ENCODE assay signal across 14 cellular contexts in the genomic region with DNA sequence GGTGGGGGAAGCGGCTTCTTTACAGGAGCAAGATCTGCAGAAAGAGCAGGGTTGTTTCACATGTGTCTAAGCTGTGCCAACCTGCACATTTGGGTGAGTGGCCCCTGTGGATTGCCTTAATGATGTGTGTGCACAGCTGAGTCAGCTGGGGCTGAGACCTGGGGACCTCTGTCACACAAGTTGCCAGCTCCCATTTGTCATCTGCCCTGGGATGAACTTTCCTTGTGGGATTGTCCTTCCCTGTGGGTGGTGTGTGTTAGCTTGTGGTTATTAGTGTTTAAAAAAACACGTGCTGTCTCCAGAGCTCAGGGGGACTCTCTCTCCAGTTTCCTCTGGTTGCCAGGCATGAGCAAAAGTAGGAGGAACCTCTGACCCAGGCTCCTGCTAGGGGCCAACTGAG.
DNase-seq lines count a peak whose midpoint lies in the region; ATAC-seq lines count a peak whose summit lies in the region.
"Had no signal": no experiment of that assay in that cellular context is flagged by ENCODE, and none has a peak within 500 bp of the region (broad histone marks: within the 10 kb centered on the region; RNA-seq: fewer than 3 reads in every experiment).

No MANE protein-coding gene starts in this region.

- H3K9me3 Mint-ChIP-seq in activated T-helper 2 cell treated with anti-CD3 and anti-CD28 coated beads, Interferon-gamma antibody, Interleukin-2, Interleukin-4, amounts not matched to agents 10 μg/mL and 5 μg/mL and 100 μg/mL, durations not matched to agents 14 hours and 24 hours and 36 hours: no peaks in the 10 kb centered on the region
- H3K9me3 Mint-ChIP-seq in T-cell: no peaks in the 10 kb centered on the region
- H3K9me3 Mint-ChIP-seq: CD4-positive, alpha-beta memory T cell had no signal

- DNase-seq in AG08395 (ENCODE audit: low spot score): peak; percentile 41
- DNase-seq in M059J (ENCODE audit: low read depth): peak; percentile 46
- DNase-seq in RPMI7951 (ENCODE audit: low read depth): peak; percentile 1
- DNase-seq in renal cortical epithelial cell (ENCODE audit: low read depth): peak; percentile 38
- DNase-seq in SW 1271 (lab: John Stamatoyannopoulos, UW): no peak
- DNase-seq in activated T-helper 2 cell treated with anti-CD3 and anti-CD28 coated beads, Interferon-gamma antibody, Interleukin-2, Interleukin-4, amounts not matched to agents 10 μg/mL and 5 μg/mL and 100 μg/mL, durations not matched to agents 14 hours and 24 hours and 36 hours (ENCODE audit: low spot score): no peak
- no peak for DNase-seq in T-cell
- no peak for DNase-seq in activated effector memory CD4-positive, alpha-beta T cell treated with anti-CD3 and anti-CD28 coated beads, Interleukin-2, amount 50 U/mL, for 16 hours
- DNase-seq: BE2C; CD4-positive, alpha-beta memory T cell; DMS153; DMS79 treated with DMSO at 0.1 percent for 48 hours; GDM1 had no signal

- POLR2A ChIA-PET in T-cell (lab: Charles Lee): no interaction called here

- no peaks in the 10 kb centered on the region for H3K27me3 Mint-ChIP-seq in activated T-helper 2 cell treated with anti-CD3 and anti-CD28 coated beads, Interferon-gamma antibody, Interleukin-2, Interleukin-4, amounts not matched to agents 10 μg/mL and 5 μg/mL and 100 μg/mL, durations not matched to agents 14 hours and 24 hours and 36 hours (ENCODE audit: low read depth)
- H3K27me3 Mint-ChIP-seq in T-cell: peaks cover 4 to 21% of the 10 kb centered on the region in 2 donors

- CTCF ChIA-PET in T-cell (lab: Charles Lee): no interaction called here

- intact Hi-C loops in activated T-helper 2 cell treated with anti-CD3 and anti-CD28 coated beads, Interferon-gamma antibody, Interleukin-2, Interleukin-4, amounts not matched to agents 10 μg/mL and 5 μg/mL and 100 μg/mL, durations not matched to agents 14 hours and 24 hours and 36 hours (cut with micrococcal nuclease): no loop called here

- no peak for ATAC-seq in T-cell (replicated peaks in 1 of 4)
- ATAC-seq: HCT116 had no signal

- H3K36me3 Mint-ChIP-seq in activated T-helper 2 cell treated with anti-CD3 and anti-CD28 coated beads, Interferon-gamma antibody, Interleukin-2, Interleukin-4, amounts not matched to agents 10 μg/mL and 5 μg/mL and 100 μg/mL, durations not matched to agents 14 hours and 24 hours and 36 hours (ENCODE audit: low read depth): no peaks in the 10 kb centered on the region
- H3K36me3 Mint-ChIP-seq in T-cell: no peaks in the 10 kb centered on the region
- H3K36me3 Mint-ChIP-seq: CD4-positive, alpha-beta memory T cell had no signal

- no peak overlapping the region for H3K27ac Mint-ChIP-seq in activated T-helper 2 cell treated with anti-CD3 and anti-CD28 coated beads, Interferon-gamma antibody, Interleukin-2, Interleukin-4, amounts not matched to agents 10 μg/mL and 5 μg/mL and 100 μg/mL, durations not matched to agents 14 hours and 24 hours and 36 hours
- H3K27ac Mint-ChIP-seq in T-cell: no peak overlapping the region
- H3K27ac Mint-ChIP-seq: CD4-positive, alpha-beta memory T cell had no signal

- no peak overlapping the region for H3K4me3 Mint-ChIP-seq in activated T-helper 2 cell treated with anti-CD3 and anti-CD28 coated beads, Interferon-gamma antibody, Interleukin-2, Interleukin-4, amounts not matched to agents 10 μg/mL and 5 μg/mL and 100 μg/mL, durations not matched to agents 14 hours and 24 hours and 36 hours (ENCODE audit: low read depth)
- H3K4me3 Mint-ChIP-seq in T-cell: no peak overlapping the region
- H3K4me3 Mint-ChIP-seq: CD4-positive, alpha-beta memory T cell had no signal

- no peaks in the 10 kb centered on the region for H3K4me1 Mint-ChIP-seq in activated T-helper 2 cell treated with anti-CD3 and anti-CD28 coated beads, Interferon-gamma antibody, Interleukin-2, Interleukin-4, amounts not matched to agents 10 μg/mL and 5 μg/mL and 100 μg/mL, durations not matched to agents 14 hours and 24 hours and 36 hours (ENCODE audit: low read depth)
- no peaks in the 10 kb centered on the region for H3K4me1 Mint-ChIP-seq in T-cell
- H3K4me1 Mint-ChIP-seq: CD4-positive, alpha-beta memory T cell had no signal

Comparison
In these comparisons a context has a peak if more than half of its experiments do, and no peak if none do; other contexts are left out.
1. DNase-seq: peak in AG08395 (single experiment), M059J (single experiment), RPMI7951 (single experiment) and renal cortical epithelial cell (single experiment); none in SW 1271 (0 of 2), activated T-helper 2 cell treated with anti-CD3 and anti-CD28 coated beads, Interferon-gamma antibody, Interleukin-2, Interleukin-4, amounts not matched to agents 10 μg/mL and 5 μg/mL and 100 μg/mL, durations not matched to agents 14 hours and 24 hours and 36 hours (single experiment), T-cell (0 of 34) and activated effector memory CD4-positive, alpha-beta T cell treated with anti-CD3 and anti-CD28 coated beads, Interleukin-2, amount 50 U/mL, for 16 hours (single experiment).